14 cellular contexts compared by ENCODE assay signal in the genomic region with DNA sequence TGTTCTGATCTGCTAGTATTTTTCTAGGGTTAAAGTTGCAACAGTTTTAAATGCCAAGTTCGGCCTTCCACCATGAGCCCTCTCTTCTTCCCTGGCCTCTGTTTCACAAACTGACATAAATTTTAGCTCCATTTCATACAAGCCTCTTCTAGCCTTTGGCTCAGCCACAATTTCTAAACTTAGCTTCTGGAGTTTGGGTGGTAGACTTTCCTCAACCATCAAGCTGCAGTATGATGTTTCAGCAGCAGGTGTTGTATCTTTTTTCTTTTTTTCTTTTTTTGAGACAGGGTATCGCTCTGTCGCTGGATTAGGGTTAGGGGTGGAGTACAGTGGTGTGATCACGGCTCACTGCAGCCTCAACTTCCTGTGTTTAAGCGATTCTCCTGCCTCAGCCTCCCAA. TPM values are rescaled to one million over a fixed set of nuclear protein-coding genes. Genes with fewer than 3 reads are reported as not detected.
A peak's percentile ranks its signal among the peaks of the same experiment; 100 is the strongest.
DNase-seq lines count a peak whose midpoint lies in the region; ATAC-seq and TF ChIP-seq lines count a peak whose summit lies in the region.
"Had no signal": no experiment of that assay in that cellular context is flagged by ENCODE, and none has a peak within 500 bp of the region (broad histone marks: within the 10 kb centered on the region; RNA-seq: fewer than 3 reads in every experiment).

No MANE protein-coding gene starts in this region.

- H3K27me3 Mint-ChIP-seq in stimulated activated naive CD8-positive, alpha-beta T cell treated with anti-CD3 and anti-CD28 coated beads, Interleukin-15, Interleukin-2, amounts not matched to agents 100 ng/mL and 50 ng/mL, for 24 hours = no peaks in the 10 kb centered on the region
- H3K27me3 Mint-ChIP-seq in nephron progenitor cell (ENCODE audit: low read depth, poor library complexity) = no peaks in the 10 kb centered on the region
- H3K27me3 Mint-ChIP-seq: B cell; CD4-positive, alpha-beta T cell had no signal

- DNase-seq in stimulated activated naive CD8-positive, alpha-beta T cell treated with anti-CD3 and anti-CD28 coated beads, Interleukin-15, Interleukin-2, amounts not matched to agents 100 U/mL and 50 U/mL, for 24 hours = no peak
- DNase-seq in islet precursor cell = peak; percentile 7
- no peak for DNase-seq in nephron progenitor cell
- DNase-seq in right cardiac atrium = no peak
- DNase-seq: C1 segment of cervical spinal cord; Calu3; CD4-positive, alpha-beta T cell; DMS 273 treated with DMSO at 0.1 percent for 48 hours; GOT3; H9 had no signal

- intact Hi-C loops in right cardiac atrium (cut with DNase I) = no loop called here

- no peaks in the 10 kb centered on the region for H3K4me1 Mint-ChIP-seq in stimulated activated naive CD8-positive, alpha-beta T cell treated with anti-CD3 and anti-CD28 coated beads, Interleukin-15, Interleukin-2, amounts not matched to agents 100 ng/mL and 50 ng/mL, for 24 hours (ENCODE audit: low read depth)
- peaks cover 10% of the 10 kb centered on the region for H3K4me1 Mint-ChIP-seq in nephron progenitor cell
- H3K4me1 Mint-ChIP-seq: B cell, H9 had no signal

- no peaks in the 10 kb centered on the region for H3K9me3 ChIP-seq in right cardiac atrium (ENCODE audit: control insufficient read depth, low read length)

- no peaks in the 10 kb centered on the region for H3K27me3 ChIP-seq in right cardiac atrium (ENCODE audit: control insufficient read depth, insufficient read depth)

- H3K27ac Mint-ChIP-seq in stimulated activated naive CD8-positive, alpha-beta T cell treated with anti-CD3 and anti-CD28 coated beads, Interleukin-15, Interleukin-2, amounts not matched to agents 100 ng/mL and 50 ng/mL, for 24 hours = peak overlapping the region; percentile 36
- peak overlapping the region; percentile 87 for H3K27ac Mint-ChIP-seq in nephron progenitor cell
- H3K27ac Mint-ChIP-seq: B cell; CD4-positive, alpha-beta T cell; H9 had no signal

- H3K4me3 Mint-ChIP-seq in stimulated activated naive CD8-positive, alpha-beta T cell treated with anti-CD3 and anti-CD28 coated beads, Interleukin-15, Interleukin-2, amounts not matched to agents 100 ng/mL and 50 ng/mL, for 24 hours = no peak overlapping the region
- no peak overlapping the region for H3K4me3 Mint-ChIP-seq in nephron progenitor cell
- H3K4me3 Mint-ChIP-seq: B cell; CD4-positive, alpha-beta T cell; H9 had no signal

- no peak overlapping the region for H3K27ac ChIP-seq in right cardiac atrium (ENCODE audit: low read length)

- H3K4me3 ChIP-seq in right cardiac atrium (ENCODE audit: low read length) = no peak overlapping the region

- no peaks in the 10 kb centered on the region for H3K9me3 Mint-ChIP-seq in stimulated activated naive CD8-positive, alpha-beta T cell treated with anti-CD3 and anti-CD28 coated beads, Interleukin-15, Interleukin-2, amounts not matched to agents 100 ng/mL and 50 ng/mL, for 24 hours
- no peaks in the 10 kb centered on the region for H3K9me3 Mint-ChIP-seq in nephron progenitor cell
- H3K9me3 Mint-ChIP-seq: CD4-positive, alpha-beta T cell; H9 had no signal

- H3K4me1 ChIP-seq in right cardiac atrium (ENCODE audit: control insufficient read depth, insufficient read depth, low read length) = no peaks in the 10 kb centered on the region

- WGBS in right cardiac atrium = 94% methylated on average over 5 of the region's 5 CpGs

- ATAC-seq in stimulated activated naive CD8-positive, alpha-beta T cell treated with anti-CD3 and anti-CD28 coated beads, Interleukin-15, Interleukin-2, amounts not matched to agents 100 U/mL and 50 U/mL, for 24 hours = no peak
- no peak for ATAC-seq in GM21367 (IDR thresholded peaks at IDR 0.05; ENCODE audit: unreplicated experiment)
- ATAC-seq in right cardiac atrium = no peak
- no peak for ATAC-seq in HG03354 (IDR thresholded peaks at IDR 0.05; ENCODE audit: poor library complexity, severe bottlenecking, unreplicated experiment)

- TF ChIP-seq CTCF in nephron progenitor cell (IDR thresholded peaks at IDR 0.05) = no peak

- peaks cover 56% of the 10 kb centered on the region for H3K36me3 Mint-ChIP-seq in stimulated activated naive CD8-positive, alpha-beta T cell treated with anti-CD3 and anti-CD28 coated beads, Interleukin-15, Interleukin-2, amounts not matched to agents 100 ng/mL and 50 ng/mL, for 24 hours (ENCODE audit: low read depth)
- H3K36me3 Mint-ChIP-seq in nephron progenitor cell (ENCODE audit: low read depth) = peaks cover 37% of the 10 kb centered on the region

RNA-seq across cellular contexts. Expression of a gene that starts 29.4 kb away (rescaled TPM):
- total RNA-seq in right cardiac atrium = 100 to 1,000 TPM; 101 to 127 (median 113) TPM
- polyA plus RNA-seq in right cardiac atrium = 65.4 TPM

RNA-seq across cellular contexts. Expression of a gene that starts 30.0 kb away (rescaled TPM):
- total RNA-seq in right cardiac atrium = 10 to 100 TPM; 30.0 to 36.5 (median 31.4) TPM
- polyA plus RNA-seq in right cardiac atrium = 12.2 TPM
